Comparison of ENCODE assay signal across 1 cellular context in the genomic region with DNA sequence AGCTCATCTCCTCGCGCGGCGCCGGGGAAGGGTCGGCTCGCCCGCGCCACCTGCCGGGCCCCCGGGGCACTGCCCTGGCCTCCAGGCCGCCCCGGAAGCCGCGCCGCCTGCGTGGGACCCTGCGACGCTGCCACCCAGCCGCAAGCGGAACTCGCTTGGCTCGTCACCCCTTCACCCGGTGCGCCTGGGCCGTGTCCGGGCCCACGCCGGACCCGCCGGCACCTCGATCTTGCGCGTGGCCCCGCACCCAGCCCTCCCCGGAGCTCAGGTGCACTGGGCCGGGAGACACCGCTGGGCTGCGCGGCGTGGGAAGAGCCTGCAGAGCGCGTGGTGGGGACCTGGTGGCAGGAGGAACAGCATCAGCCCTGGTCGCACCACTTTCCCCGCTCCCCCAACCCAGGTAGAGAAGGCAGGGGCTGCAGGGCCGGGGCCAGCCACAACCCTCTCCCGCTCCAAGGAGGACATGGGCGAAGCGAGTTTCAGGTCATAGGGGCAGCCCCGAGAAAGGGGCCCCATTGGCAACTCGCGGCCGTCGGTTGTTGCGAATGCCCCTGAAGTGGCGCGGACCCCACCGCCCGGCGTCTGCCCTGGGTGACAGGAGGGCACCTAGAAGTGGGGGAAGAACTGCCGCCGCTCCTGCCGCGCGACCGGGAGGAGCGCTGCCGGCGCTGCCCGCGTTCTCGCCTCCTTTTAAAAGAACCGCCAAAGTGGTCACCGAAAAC.
TF ChIP-seq lines count a peak whose summit lies in the region.

No MANE protein-coding gene starts in this region.

TF ChIP-seq in GM12878, 131 proteins besides CTCF, POLR2A, EP300 and RAD21 (continued from another document and continues in another):
- TF ChIP-seq, protein P1, sequence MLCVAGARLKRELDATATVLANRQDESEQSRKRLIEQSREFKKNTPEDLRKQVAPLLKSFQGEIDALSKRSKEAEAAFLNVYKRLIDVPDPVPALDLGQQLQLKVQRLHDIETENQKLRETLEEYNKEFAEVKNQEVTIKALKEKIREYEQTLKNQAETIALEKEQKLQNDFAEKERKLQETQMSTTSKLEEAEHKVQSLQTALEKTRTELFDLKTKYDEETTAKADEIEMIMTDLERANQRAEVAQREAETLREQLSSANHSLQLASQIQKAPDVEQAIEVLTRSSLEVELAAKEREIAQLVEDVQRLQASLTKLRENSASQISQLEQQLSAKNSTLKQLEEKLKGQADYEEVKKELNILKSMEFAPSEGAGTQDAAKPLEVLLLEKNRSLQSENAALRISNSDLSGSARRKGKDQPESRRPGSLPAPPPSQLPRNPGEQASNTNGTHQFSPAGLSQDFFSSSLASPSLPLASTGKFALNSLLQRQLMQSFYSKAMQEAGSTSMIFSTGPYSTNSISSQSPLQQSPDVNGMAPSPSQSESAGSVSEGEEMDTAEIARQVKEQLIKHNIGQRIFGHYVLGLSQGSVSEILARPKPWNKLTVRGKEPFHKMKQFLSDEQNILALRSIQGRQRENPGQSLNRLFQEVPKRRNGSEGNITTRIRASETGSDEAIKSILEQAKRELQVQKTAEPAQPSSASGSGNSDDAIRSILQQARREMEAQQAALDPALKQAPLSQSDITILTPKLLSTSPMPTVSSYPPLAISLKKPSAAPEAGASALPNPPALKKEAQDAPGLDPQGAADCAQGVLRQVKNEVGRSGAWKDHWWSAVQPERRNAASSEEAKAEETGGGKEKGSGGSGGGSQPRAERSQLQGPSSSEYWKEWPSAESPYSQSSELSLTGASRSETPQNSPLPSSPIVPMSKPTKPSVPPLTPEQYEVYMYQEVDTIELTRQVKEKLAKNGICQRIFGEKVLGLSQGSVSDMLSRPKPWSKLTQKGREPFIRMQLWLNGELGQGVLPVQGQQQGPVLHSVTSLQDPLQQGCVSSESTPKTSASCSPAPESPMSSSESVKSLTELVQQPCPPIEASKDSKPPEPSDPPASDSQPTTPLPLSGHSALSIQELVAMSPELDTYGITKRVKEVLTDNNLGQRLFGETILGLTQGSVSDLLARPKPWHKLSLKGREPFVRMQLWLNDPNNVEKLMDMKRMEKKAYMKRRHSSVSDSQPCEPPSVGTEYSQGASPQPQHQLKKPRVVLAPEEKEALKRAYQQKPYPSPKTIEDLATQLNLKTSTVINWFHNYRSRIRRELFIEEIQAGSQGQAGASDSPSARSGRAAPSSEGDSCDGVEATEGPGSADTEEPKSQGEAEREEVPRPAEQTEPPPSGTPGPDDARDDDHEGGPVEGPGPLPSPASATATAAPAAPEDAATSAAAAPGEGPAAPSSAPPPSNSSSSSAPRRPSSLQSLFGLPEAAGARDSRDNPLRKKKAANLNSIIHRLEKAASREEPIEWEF (IDR thresholded peaks at IDR 0.05; ENCODE audit: insufficient replicate concordance, low read depth, low read length), result no peak
- TF ChIP-seq, protein P2, sequence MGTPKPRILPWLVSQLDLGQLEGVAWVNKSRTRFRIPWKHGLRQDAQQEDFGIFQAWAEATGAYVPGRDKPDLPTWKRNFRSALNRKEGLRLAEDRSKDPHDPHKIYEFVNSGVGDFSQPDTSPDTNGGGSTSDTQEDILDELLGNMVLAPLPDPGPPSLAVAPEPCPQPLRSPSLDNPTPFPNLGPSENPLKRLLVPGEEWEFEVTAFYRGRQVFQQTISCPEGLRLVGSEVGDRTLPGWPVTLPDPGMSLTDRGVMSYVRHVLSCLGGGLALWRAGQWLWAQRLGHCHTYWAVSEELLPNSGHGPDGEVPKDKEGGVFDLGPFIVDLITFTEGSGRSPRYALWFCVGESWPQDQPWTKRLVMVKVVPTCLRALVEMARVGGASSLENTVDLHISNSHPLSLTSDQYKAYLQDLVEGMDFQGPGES (IDR thresholded peaks at IDR 0.05), result no peak
- TF ChIP-seq ZZZ3 (IDR thresholded peaks at IDR 0.05; ENCODE audit: control insufficient read depth, insufficient read length, low read depth), result no peak
- peak; percentile 32 for TF ChIP-seq SIX5 (IDR thresholded peaks at IDR 0.05; ENCODE audit: low read depth, low read length, severe bottlenecking)
- TF ChIP-seq, protein P3, sequence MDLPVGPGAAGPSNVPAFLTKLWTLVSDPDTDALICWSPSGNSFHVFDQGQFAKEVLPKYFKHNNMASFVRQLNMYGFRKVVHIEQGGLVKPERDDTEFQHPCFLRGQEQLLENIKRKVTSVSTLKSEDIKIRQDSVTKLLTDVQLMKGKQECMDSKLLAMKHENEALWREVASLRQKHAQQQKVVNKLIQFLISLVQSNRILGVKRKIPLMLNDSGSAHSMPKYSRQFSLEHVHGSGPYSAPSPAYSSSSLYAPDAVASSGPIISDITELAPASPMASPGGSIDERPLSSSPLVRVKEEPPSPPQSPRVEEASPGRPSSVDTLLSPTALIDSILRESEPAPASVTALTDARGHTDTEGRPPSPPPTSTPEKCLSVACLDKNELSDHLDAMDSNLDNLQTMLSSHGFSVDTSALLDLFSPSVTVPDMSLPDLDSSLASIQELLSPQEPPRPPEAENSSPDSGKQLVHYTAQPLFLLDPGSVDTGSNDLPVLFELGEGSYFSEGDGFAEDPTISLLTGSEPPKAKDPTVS (IDR thresholded peaks at IDR 0.05; ENCODE audit: low read depth, low read length), result no peak
- TF ChIP-seq JUNB (IDR thresholded peaks at IDR 0.05), result no peak
- TF ChIP-seq IKZF1 (conservative IDR thresholded peaks at IDR 0.05), result peak; percentile 80
- peak in 1 of 2 experiments; percentile 46; a peak in 1 of 3 replicates for TF ChIP-seq EGR1 (IDR thresholded peaks at IDR 0.05; ENCODE audit: borderline replicate concordance in 1 of 2, low read depth in 2 of 2, low read length in 2 of 2)
- TF ChIP-seq ZNF24 (IDR thresholded peaks at IDR 0.05), result 0 out of 2 replicates have a peak, but pooled peaks have one; percentile 53
- no peak for TF ChIP-seq STAT3 (IDR thresholded peaks at IDR 0.05; ENCODE audit: low read depth, low read length)
- TF ChIP-seq FOXM1 (IDR thresholded peaks at IDR 0.05; ENCODE audit: low read depth, low read length), result no peak
- TF ChIP-seq POU2F2 (IDR thresholded peaks at IDR 0.05; ENCODE audit: borderline replicate concordance, low read depth, low read length), result peak; percentile 38; the same call in 1 of the 3 replicates
- TF ChIP-seq POLR2AphosphoS5 (IDR thresholded peaks at IDR 0.05; ENCODE audit: low read length), result no peak
- no peak for TF ChIP-seq IRF4 (IDR thresholded peaks at IDR 0.05; ENCODE audit: low read depth, low read length)
- TF ChIP-seq, protein P4, sequence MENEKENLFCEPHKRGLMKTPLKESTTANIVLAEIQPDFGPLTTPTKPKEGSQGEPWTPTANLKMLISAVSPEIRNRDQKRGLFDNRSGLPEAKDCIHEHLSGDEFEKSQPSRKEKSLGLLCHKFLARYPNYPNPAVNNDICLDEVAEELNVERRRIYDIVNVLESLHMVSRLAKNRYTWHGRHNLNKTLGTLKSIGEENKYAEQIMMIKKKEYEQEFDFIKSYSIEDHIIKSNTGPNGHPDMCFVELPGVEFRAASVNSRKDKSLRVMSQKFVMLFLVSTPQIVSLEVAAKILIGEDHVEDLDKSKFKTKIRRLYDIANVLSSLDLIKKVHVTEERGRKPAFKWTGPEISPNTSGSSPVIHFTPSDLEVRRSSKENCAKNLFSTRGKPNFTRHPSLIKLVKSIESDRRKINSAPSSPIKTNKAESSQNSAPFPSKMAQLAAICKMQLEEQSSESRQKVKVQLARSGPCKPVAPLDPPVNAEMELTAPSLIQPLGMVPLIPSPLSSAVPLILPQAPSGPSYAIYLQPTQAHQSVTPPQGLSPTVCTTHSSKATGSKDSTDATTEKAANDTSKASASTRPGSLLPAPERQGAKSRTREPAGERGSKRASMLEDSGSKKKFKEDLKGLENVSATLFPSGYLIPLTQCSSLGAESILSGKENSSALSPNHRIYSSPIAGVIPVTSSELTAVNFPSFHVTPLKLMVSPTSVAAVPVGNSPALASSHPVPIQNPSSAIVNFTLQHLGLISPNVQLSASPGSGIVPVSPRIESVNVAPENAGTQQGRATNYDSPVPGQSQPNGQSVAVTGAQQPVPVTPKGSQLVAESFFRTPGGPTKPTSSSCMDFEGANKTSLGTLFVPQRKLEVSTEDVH (IDR thresholded peaks at IDR 0.05; ENCODE audit: low read depth, partially characterized antibody), result no peak
- TF ChIP-seq, protein P5, sequence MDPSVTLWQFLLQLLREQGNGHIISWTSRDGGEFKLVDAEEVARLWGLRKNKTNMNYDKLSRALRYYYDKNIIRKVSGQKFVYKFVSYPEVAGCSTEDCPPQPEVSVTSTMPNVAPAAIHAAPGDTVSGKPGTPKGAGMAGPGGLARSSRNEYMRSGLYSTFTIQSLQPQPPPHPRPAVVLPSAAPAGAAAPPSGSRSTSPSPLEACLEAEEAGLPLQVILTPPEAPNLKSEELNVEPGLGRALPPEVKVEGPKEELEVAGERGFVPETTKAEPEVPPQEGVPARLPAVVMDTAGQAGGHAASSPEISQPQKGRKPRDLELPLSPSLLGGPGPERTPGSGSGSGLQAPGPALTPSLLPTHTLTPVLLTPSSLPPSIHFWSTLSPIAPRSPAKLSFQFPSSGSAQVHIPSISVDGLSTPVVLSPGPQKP (IDR thresholded peaks at IDR 0.05; ENCODE audit: low read depth, low read length), result peak; percentile 41; the same call in 1 of the 2 replicates
- peak; percentile 95 for TF ChIP-seq CREM (IDR thresholded peaks at IDR 0.05; ENCODE audit: low read depth)
- no peak for TF ChIP-seq PAX5 (IDR thresholded peaks at IDR 0.05; ENCODE audit: borderline replicate concordance, low read depth, low read length)
- TF ChIP-seq WRNIP1 (IDR thresholded peaks at IDR 0.05; ENCODE audit: borderline replicate concordance, low read depth, low read length), result no peak
- TF ChIP-seq KLF5 (IDR thresholded peaks at IDR 0.05; ENCODE audit: partially characterized antibody), result peak; percentile 41
- TF ChIP-seq, protein P6, sequence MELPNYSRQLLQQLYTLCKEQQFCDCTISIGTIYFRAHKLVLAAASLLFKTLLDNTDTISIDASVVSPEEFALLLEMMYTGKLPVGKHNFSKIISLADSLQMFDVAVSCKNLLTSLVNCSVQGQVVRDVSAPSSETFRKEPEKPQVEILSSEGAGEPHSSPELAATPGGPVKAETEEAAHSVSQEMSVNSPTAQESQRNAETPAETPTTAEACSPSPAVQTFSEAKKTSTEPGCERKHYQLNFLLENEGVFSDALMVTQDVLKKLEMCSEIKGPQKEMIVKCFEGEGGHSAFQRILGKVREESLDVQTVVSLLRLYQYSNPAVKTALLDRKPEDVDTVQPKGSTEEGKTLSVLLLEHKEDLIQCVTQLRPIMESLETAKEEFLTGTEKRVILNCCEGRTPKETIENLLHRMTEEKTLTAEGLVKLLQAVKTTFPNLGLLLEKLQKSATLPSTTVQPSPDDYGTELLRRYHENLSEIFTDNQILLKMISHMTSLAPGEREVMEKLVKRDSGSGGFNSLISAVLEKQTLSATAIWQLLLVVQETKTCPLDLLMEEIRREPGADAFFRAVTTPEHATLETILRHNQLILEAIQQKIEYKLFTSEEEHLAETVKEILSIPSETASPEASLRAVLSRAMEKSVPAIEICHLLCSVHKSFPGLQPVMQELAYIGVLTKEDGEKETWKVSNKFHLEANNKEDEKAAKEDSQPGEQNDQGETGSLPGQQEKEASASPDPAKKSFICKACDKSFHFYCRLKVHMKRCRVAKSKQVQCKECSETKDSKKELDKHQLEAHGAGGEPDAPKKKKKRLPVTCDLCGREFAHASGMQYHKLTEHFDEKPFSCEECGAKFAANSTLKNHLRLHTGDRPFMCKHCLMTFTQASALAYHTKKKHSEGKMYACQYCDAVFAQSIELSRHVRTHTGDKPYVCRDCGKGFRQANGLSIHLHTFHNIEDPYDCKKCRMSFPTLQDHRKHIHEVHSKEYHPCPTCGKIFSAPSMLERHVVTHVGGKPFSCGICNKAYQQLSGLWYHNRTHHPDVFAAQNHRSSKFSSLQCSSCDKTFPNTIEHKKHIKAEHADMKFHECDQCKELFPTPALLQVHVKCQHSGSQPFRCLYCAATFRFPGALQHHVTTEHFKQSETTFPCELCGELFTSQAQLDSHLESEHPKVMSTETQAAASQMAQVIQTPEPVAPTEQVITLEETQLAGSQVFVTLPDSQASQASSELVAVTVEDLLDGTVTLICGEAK (IDR thresholded peaks at IDR 0.05; ENCODE audit: borderline replicate concordance), result no peak
- TF ChIP-seq MTA3 (IDR thresholded peaks at IDR 0.05; ENCODE audit: borderline replicate concordance, low read length), result no peak; the same call in 1 of the 2 replicates
- TF ChIP-seq RUNX3 (IDR thresholded peaks at IDR 0.05; ENCODE audit: low read length), result 0 out of 2 replicates have a peak, but pooled peaks have one; percentile 34
- TF ChIP-seq, protein P7, sequence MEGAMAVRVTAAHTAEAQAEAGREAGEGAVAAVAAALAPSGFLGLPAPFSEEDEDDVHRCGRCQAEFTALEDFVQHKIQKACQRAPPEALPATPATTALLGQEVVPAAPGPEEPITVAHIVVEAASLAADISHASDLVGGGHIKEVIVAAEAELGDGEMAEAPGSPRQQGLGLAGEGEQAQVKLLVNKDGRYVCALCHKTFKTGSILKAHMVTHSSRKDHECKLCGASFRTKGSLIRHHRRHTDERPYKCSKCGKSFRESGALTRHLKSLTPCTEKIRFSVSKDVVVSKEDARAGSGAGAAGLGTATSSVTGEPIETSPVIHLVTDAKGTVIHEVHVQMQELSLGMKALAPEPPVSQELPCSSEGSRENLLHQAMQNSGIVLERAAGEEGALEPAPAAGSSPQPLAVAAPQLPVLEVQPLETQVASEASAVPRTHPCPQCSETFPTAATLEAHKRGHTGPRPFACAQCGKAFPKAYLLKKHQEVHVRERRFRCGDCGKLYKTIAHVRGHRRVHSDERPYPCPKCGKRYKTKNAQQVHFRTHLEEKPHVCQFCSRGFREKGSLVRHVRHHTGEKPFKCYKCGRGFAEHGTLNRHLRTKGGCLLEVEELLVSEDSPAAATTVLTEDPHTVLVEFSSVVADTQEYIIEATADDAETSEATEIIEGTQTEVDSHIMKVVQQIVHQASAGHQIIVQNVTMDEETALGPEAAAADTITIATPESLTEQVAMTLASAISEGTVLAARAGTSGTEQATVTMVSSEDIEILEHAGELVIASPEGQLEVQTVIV (IDR thresholded peaks at IDR 0.05; ENCODE audit: borderline replicate concordance, partially characterized antibody), result no peak
- no peak for TF ChIP-seq SREBF2 (IDR thresholded peaks at IDR 0.05; ENCODE audit: low read length)
- TF ChIP-seq, protein P8, sequence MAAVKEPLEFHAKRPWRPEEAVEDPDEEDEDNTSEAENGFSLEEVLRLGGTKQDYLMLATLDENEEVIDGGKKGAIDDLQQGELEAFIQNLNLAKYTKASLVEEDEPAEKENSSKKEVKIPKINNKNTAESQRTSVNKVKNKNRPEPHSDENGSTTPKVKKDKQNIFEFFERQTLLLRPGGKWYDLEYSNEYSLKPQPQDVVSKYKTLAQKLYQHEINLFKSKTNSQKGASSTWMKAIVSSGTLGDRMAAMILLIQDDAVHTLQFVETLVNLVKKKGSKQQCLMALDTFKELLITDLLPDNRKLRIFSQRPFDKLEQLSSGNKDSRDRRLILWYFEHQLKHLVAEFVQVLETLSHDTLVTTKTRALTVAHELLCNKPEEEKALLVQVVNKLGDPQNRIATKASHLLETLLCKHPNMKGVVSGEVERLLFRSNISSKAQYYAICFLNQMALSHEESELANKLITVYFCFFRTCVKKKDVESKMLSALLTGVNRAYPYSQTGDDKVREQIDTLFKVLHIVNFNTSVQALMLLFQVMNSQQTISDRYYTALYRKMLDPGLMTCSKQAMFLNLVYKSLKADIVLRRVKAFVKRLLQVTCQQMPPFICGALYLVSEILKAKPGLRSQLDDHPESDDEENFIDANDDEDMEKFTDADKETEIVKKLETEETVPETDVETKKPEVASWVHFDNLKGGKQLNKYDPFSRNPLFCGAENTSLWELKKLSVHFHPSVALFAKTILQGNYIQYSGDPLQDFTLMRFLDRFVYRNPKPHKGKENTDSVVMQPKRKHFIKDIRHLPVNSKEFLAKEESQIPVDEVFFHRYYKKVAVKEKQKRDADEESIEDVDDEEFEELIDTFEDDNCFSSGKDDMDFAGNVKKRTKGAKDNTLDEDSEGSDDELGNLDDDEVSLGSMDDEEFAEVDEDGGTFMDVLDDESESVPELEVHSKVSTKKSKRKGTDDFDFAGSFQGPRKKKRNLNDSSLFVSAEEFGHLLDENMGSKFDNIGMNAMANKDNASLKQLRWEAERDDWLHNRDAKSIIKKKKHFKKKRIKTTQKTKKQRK (IDR thresholded peaks at IDR 0.05; ENCODE audit: low read depth, low read length), result no peak
- TF ChIP-seq NFIC (IDR thresholded peaks at IDR 0.05; ENCODE audit: low read depth, low read length), result no peak
- no peak for TF ChIP-seq EZH2 (IDR thresholded peaks at IDR 0.05; ENCODE audit: borderline replicate concordance, control insufficient read depth, low read depth, low read length)
